ENCODE assay signal across 27 cellular contexts in genomic region chr3:43958973-43959372, GRCh38.
"Had no signal": no experiment of that assay in that cellular context is flagged by ENCODE, and none has a peak within 500 bp of the region (broad histone marks: within the 10 kb centered on the region; RNA-seq: fewer than 3 reads in every experiment).

No MANE protein-coding gene starts in this region.

- H3K9me3 ChIP-seq: ovary, psoas muscle, right lobe of liver, sigmoid colon, stomach, thoracic aorta, thyroid gland, tibial nerve, upper lobe of left lung, vagina had no signal

- ATAC-seq: naive thymus-derived CD8-positive, alpha-beta T cell; natural killer cell treated with Interleukin-12 subunit alpha and Interleukin-12 subunit beta and Interleukin-15 and Interleukin-18, amount 100 ng/mL, for 72 hours; psoas muscle; right cardiac atrium; stimulated activated naive B cell treated with anti-CD40 and anti-IgM and Interleukin-4, amounts not matched to agents 10 μg/mL and 1 μg/mL and 100 μg/mL, for 72 hours had no signal

- H3K4me1 ChIP-seq: parathyroid adenoma, psoas muscle, right lobe of liver, sigmoid colon, tibial nerve, upper lobe of left lung, vagina had no signal

- H3K4me1 Mint-ChIP-seq: naive thymus-derived CD8-positive, alpha-beta T cell; stimulated activated effector memory CD8-positive, alpha-beta T cell treated with anti-CD3 and anti-CD28 coated beads, Interleukin-12 subunit alpha, Interleukin-12 subunit beta, amount 100 ng/mL, for 72 hours had no signal

- H3K9ac ChIP-seq: parathyroid adenoma had no signal

- H3K4me3 ChIP-seq: ovary, psoas muscle, right lobe of liver, sigmoid colon, stomach, thoracic aorta, thyroid gland, tibial nerve, upper lobe of left lung, vagina had no signal

- H3K27me3 ChIP-seq: ovary, right lobe of liver, sigmoid colon, thyroid gland, tibial nerve, upper lobe of left lung, vagina had no signal

- DNase-seq: naive thymus-derived CD8-positive, alpha-beta T cell; nephron progenitor cell; ovary; psoas muscle; right cardiac atrium; right lobe of liver; sigmoid colon; small intestine; stimulated activated CD4-positive, alpha-beta T cell treated with anti-CD3 and anti-CD28 coated beads, Interleukin-15, amount 100 ng/mL, for 24 hours; stimulated activated CD4-positive, alpha-beta T cell treated with anti-CD3 and anti-CD28 coated beads, Interleukin-2, amount 100 ng/mL, for 24 hours; stimulated activated CD4-positive, alpha-beta T cell treated with anti-CD3 and anti-CD28 coated beads, Interleukin-2, amount 100 ng/mL, for 48 hours; stimulated activated CD4-positive, alpha-beta T cell treated with anti-CD3 and anti-CD28 coated beads, Interleukin-4, amount 100 ng/mL, for 24 hours; stimulated activated naive B cell treated with anti-CD40 and anti-IgM and Interleukin-4, amounts not matched to agents 10 μg/mL and 1 μg/mL and 100 μg/mL, for 72 hours; stimulated activated naive CD4-positive, alpha-beta T cell treated with Interleukin-2 at 50 U/mL for 16 hours; stomach; thyroid gland; trophoblast cell; upper lobe of left lung had no signal

- H3K27ac ChIP-seq: ovary, parathyroid adenoma, psoas muscle, right lobe of liver, sigmoid colon, stomach, thoracic aorta, thyroid gland, tibial nerve, upper lobe of left lung, vagina had no signal

- H2AFZ ChIP-seq: parathyroid adenoma had no signal

- H3K36me3 ChIP-seq: ovary, right lobe of liver, sigmoid colon, stomach, thoracic aorta, thyroid gland, tibial nerve, upper lobe of left lung, vagina had no signal

- H3K27ac Mint-ChIP-seq: naive thymus-derived CD8-positive, alpha-beta T cell; natural killer cell treated with Interleukin-12 subunit alpha and Interleukin-12 subunit beta and Interleukin-15 and Interleukin-18, amount 100 ng/mL, for 72 hours; nephron progenitor cell; progenitor cell of endocrine pancreas; stimulated activated effector memory CD8-positive, alpha-beta T cell treated with anti-CD3 and anti-CD28 coated beads, Interleukin-12 subunit alpha, Interleukin-12 subunit beta, amount 100 ng/mL, for 72 hours; stimulated activated naive B cell treated with anti-CD40 and anti-IgM and Interleukin-4, amounts not matched to agents 10 μg/mL and 1 μg/mL and 100 μg/mL, for 72 hours; stimulated activated naive CD8-positive, alpha-beta T cell treated with anti-CD3 and anti-CD28 coated beads, Interleukin-15, Interleukin-2, amounts not matched to agents 100 ng/mL and 50 ng/mL, for 24 hours had no signal

- H3K9me3 Mint-ChIP-seq: naive thymus-derived CD8-positive, alpha-beta T cell; natural killer cell treated with Interleukin-12 subunit alpha and Interleukin-12 subunit beta and Interleukin-15 and Interleukin-18, amount 100 ng/mL, for 72 hours; nephron progenitor cell; neural crest cell; stimulated activated effector memory CD8-positive, alpha-beta T cell treated with anti-CD3 and anti-CD28 coated beads, Interleukin-12 subunit alpha, Interleukin-12 subunit beta, amount 100 ng/mL, for 72 hours; stimulated activated naive B cell treated with anti-CD40 and anti-IgM and Interleukin-4, amounts not matched to agents 10 μg/mL and 1 μg/mL and 100 μg/mL, for 72 hours; stimulated activated naive CD8-positive, alpha-beta T cell treated with anti-CD3 and anti-CD28 coated beads, Interleukin-15, Interleukin-2, amounts not matched to agents 100 ng/mL and 50 ng/mL, for 24 hours had no signal

- H3K79me2 ChIP-seq: parathyroid adenoma had no signal

- H3K36me3 Mint-ChIP-seq: naive thymus-derived CD8-positive, alpha-beta T cell; natural killer cell treated with Interleukin-12 subunit alpha and Interleukin-12 subunit beta and Interleukin-15 and Interleukin-18, amount 100 ng/mL, for 72 hours; stimulated activated effector memory CD8-positive, alpha-beta T cell treated with anti-CD3 and anti-CD28 coated beads, Interleukin-12 subunit alpha, Interleukin-12 subunit beta, amount 100 ng/mL, for 72 hours; stimulated activated naive B cell treated with anti-CD40 and anti-IgM and Interleukin-4, amounts not matched to agents 10 μg/mL and 1 μg/mL and 100 μg/mL, for 72 hours had no signal

- H3K4me3 Mint-ChIP-seq: naive thymus-derived CD8-positive, alpha-beta T cell; natural killer cell treated with Interleukin-12 subunit alpha and Interleukin-12 subunit beta and Interleukin-15 and Interleukin-18, amount 100 ng/mL, for 72 hours; nephron progenitor cell; neural crest cell; stimulated activated effector memory CD8-positive, alpha-beta T cell treated with anti-CD3 and anti-CD28 coated beads, Interleukin-12 subunit alpha, Interleukin-12 subunit beta, amount 100 ng/mL, for 72 hours; stimulated activated naive B cell treated with anti-CD40 and anti-IgM and Interleukin-4, amounts not matched to agents 10 μg/mL and 1 μg/mL and 100 μg/mL, for 72 hours; stimulated activated naive CD8-positive, alpha-beta T cell treated with anti-CD3 and anti-CD28 coated beads, Interleukin-15, Interleukin-2, amounts not matched to agents 100 ng/mL and 50 ng/mL, for 24 hours had no signal
